ENCODE assay signal across 2 cellular contexts in genomic region chr12:68630050-68630449, GRCh38.
TF ChIP-seq lines count a peak whose summit lies in the region.

No MANE protein-coding gene starts in this region.

TF ChIP-seq in HEK293, 187 proteins besides CTCF, POLR2A, EP300 and RAD21:
- TF ChIP-seq SCRT1 (tag by site-specific recombination; IDR thresholded peaks at IDR 0.05; ENCODE audit: borderline replicate concordance) (peak; percentile 38; the same call in 1 of the 2 replicates), ZBTB11 (tag by site-specific recombination; conservative IDR thresholded peaks at IDR 0.05; ENCODE audit: low read depth) (no peak), OSR2 (tag by site-specific recombination; IDR thresholded peaks at IDR 0.05) (0 out of 2 replicates have a peak, but pooled peaks have one; percentile 19), SCRT2 (tag by site-specific recombination; IDR thresholded peaks at IDR 0.05) (peak; percentile 96), ZNF239 (tag by site-specific recombination; IDR thresholded peaks at IDR 0.05) (0 out of 2 replicates have a peak, but pooled peaks have one; percentile 43), ZNF19 (tag by site-specific recombination; IDR thresholded peaks at IDR 0.05; ENCODE audit: low read depth) (no peak), OVOL3 (tag by site-specific recombination; IDR thresholded peaks at IDR 0.05) (no peak)
TF ChIP-seq in HEK293: peak in this region for 4.

TF ChIP-seq in GM12878, 131 proteins besides CTCF, POLR2A, EP300 and RAD21:
- no peak for TF ChIP-seq ATF3 (IDR thresholded peaks at IDR 0.05; ENCODE audit: borderline replicate concordance, extremely low read depth, low read depth, low read length)
- TF ChIP-seq CBX5 (IDR thresholded peaks at IDR 0.05; ENCODE audit: low read depth): no peak
- TF ChIP-seq CREM (IDR thresholded peaks at IDR 0.05; ENCODE audit: low read depth): no peak
- TF ChIP-seq ATF7 (IDR thresholded peaks at IDR 0.05; ENCODE audit: low read depth): no peak
- TF ChIP-seq NKRF (conservative IDR thresholded peaks at IDR 0.05): no peak
- TF ChIP-seq DPF2 (IDR thresholded peaks at IDR 0.05): no peak
- TF ChIP-seq BMI1 (IDR thresholded peaks at IDR 0.05; ENCODE audit: borderline replicate concordance): no peak
- TF ChIP-seq BRCA1 (IDR thresholded peaks at IDR 0.05; ENCODE audit: low read depth, low read length): no peak
- TF ChIP-seq PML (IDR thresholded peaks at IDR 0.05; ENCODE audit: low read length): no peak
